Comparison of ENCODE assay signal across 8 cellular contexts in the genomic region with DNA sequence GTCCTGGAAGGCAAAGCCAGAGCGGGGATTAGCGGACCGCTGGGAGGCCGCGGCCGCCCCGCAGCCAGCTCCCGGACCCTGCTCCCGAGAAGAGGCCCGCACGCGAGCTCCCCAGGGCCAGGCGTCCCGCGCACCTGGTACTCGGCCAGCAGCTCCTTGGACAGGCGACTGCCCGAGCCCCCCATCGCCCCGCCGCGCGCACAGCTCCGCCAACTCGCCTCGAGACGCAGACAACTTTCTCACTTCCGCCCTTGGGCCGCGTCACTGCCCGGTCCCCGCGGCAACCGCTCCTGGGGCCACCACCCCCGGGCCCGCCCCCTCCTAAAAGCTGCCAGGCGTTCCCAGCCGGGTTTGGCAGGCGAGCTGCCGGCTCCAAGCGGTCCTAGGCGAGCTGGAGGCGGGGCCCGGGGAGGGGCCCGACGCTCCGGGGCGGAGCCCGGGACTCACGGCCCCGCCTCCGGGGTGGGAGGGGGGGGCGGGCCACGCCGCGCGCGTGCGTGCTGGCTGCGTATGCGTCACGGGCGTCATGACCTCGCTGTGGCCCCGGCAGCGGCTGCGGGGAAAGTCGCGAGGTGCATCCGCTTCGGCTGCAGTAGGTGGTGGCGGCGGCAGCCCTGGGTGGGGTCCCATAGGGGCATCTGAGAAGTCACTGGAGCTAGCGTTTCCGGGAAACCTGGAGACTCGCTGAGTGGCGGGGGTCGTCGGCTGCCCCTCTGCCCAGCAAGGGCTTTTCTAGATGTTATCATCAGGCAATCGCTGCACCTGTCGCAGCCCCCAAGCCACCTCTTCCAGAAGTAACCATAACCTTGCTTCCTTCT.
A peak's percentile ranks its signal among the peaks of the same experiment; 100 is the strongest.
DNase-seq lines count a peak whose midpoint lies in the region; ATAC-seq and TF ChIP-seq lines count a peak whose summit lies in the region.

A gene (minus strand): TSS at position 241 of the 818 bp plus-strand sequence. CDS start 56 bp downstream, at position 185.
A gene with protein sequence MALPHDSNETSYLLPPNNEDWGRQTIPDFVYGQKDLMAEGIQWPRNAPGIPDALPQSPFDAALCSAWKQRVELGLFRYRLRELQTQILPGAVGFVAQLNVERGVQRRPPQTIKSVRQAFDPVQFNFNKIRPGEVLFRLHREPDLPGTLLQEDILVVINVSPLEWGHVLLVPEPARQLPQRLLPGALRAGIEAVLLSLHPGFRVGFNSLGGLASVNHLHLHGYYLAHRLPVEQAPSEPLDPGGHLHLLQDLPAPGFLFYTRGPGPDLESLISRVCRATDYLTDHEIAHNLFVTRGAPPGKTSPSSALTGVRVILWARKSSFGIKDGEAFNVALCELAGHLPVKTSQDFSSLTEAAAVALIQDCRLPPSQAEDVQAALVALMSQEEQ (plus strand): TSS at position 509 of the 818 bp plus-strand sequence. CDS start 6,700 bp downstream, outside the sequence.

- H3K27me3 Mint-ChIP-seq in central memory CD8-positive, alpha-beta T cell = no peaks in the 10 kb centered on the region

- H3K36me3 Mint-ChIP-seq in central memory CD8-positive, alpha-beta T cell (ENCODE audit: insufficient read depth) = peaks cover 53% of the 10 kb centered on the region

- H3K4me3 Mint-ChIP-seq in central memory CD8-positive, alpha-beta T cell = peak within 1 kb of the TSS; percentile 77

- ATAC-seq in HG03378 (IDR thresholded peaks at IDR 0.05; ENCODE audit: unreplicated experiment) = peak; percentile 61
- ATAC-seq in activated CD4-positive, CD25-positive, alpha-beta regulatory T cell treated with anti-CD3 and anti-CD28 coated beads, Interleukin-2, amount 50 U/mL, for 24 hours = peak; percentile 87 to 89
- ATAC-seq in central memory CD8-positive, alpha-beta T cell (replicated peaks; ENCODE audit: extremely low read depth, poor library complexity, severe bottlenecking) = peak; percentile 76

- H3K4me1 Mint-ChIP-seq in central memory CD8-positive, alpha-beta T cell = peaks cover 50% of the 10 kb centered on the region

- no peaks in the 10 kb centered on the region for H3K9me3 Mint-ChIP-seq in central memory CD8-positive, alpha-beta T cell

- peak; percentile 86 to 93 for DNase-seq in AML-193 (lab: John Stamatoyannopoulos, UW)
- peak; percentile 86 for DNase-seq in NCI-H446 treated with DMSO at 0.1 percent for 48 hours (lab: John Stamatoyannopoulos, UW)
- peak; percentile 90 to 97 for DNase-seq in central memory CD8-positive, alpha-beta T cell (ENCODE audit: low spot score in 2 of 2)
- peak; percentile 99 for DNase-seq in islet precursor cell
- DNase-seq in stimulated activated CD4-positive, alpha-beta T cell treated with anti-CD3 and anti-CD28 coated beads, Interleukin-12 subunit alpha, Interleukin-12 subunit beta, amount 100 ng/mL, for 4 hours = peak; percentile 95

- peak; percentile 90 for TF ChIP-seq POLR2A in GM19099 (IDR thresholded peaks at IDR 0.05; ENCODE audit: extremely low read depth, insufficient read length, low read depth)

- peak within 1 kb of the TSS; percentile 99 for H3K27ac Mint-ChIP-seq in central memory CD8-positive, alpha-beta T cell (ENCODE audit: low read depth)

Comparison
In these comparisons a context has a peak if more than half of its experiments do, and no peak if none do; other contexts are left out.
1. Peak in every context shown above with its lines: DNase-seq and ATAC-seq.